ENCODE assay signal across 18 cellular contexts in genomic region chr12:83042441-83043215, GRCh38.
DNase-seq lines count a peak whose midpoint lies in the region; ATAC-seq and TF ChIP-seq lines count a peak whose summit lies in the region.
"Had no signal": no experiment of that assay in that cellular context is flagged by ENCODE, and none has a peak within 500 bp of the region (broad histone marks: within the 10 kb centered on the region; RNA-seq: fewer than 3 reads in every experiment).

No MANE protein-coding gene starts in this region.

- H3K4me3 Mint-ChIP-seq in WTC11 (no peak overlapping the region), HFFc6 (no peak overlapping the region)
- H3K4me3 Mint-ChIP-seq: activated naive CD8-positive, alpha-beta T cell treated with anti-CD3 and anti-CD28 coated beads, Interleukin-2, amount 10 ng/mL, durations not matched to agents 7 days and 5 days; activated T-cell treated with anti-CD3 and anti-CD28 coated beads, Interleukin-2, amount 50 U/mL, for 24 hours; natural killer cell treated with Interleukin-12 subunit alpha and Interleukin-12 subunit beta and Interleukin-15 and Interleukin-18, amount 100 ng/mL, for 72 hours had no signal

- H3K14ac ChIP-seq in trophoblast cell (ENCODE audit: low read length), result no peak overlapping the region

- no peak overlapping the region for H3K23ac ChIP-seq in trophoblast cell (ENCODE audit: low read length)

- no peak overlapping the region for H2AFZ ChIP-seq in trophoblast cell (ENCODE audit: insufficient read depth, low read length, poor library complexity)

- in situ Hi-C loops in G401 (cut with HindIII; ENCODE audit: low sequenced_read_pairs), result no loop called here

- no CpG with 5 or more reads among the region's 9 CpGs for WGBS in trophoblast cell (ENCODE audit: extremely low coverage, insufficient coverage, insufficient read length)

- H2BK120ac ChIP-seq in trophoblast cell (ENCODE audit: insufficient read depth, low read length, poor library complexity), result no peak overlapping the region

- no peak overlapping the region for H2AK5ac ChIP-seq in trophoblast cell (ENCODE audit: low read length)

- H4K8ac ChIP-seq in trophoblast cell (ENCODE audit: low read depth, low read length), result no peak overlapping the region

- no peaks in the 10 kb centered on the region for H3K27me3 ChIP-seq in trophoblast cell (ENCODE audit: insufficient read depth, low read length)
- H3K27me3 ChIP-seq: BLaER1 had no signal

- no peaks in the 10 kb centered on the region for H3K36me3 ChIP-seq in trophoblast cell (ENCODE audit: control insufficient read depth in 1 of 2, insufficient read depth in 2 of 2, low read length in 2 of 2)
- H3K36me3 ChIP-seq: BLaER1 had no signal

- no peak overlapping the region for H2BK5ac ChIP-seq in trophoblast cell (ENCODE audit: low read depth, low read length, poor library complexity)

- no peak overlapping the region for H3K18ac ChIP-seq in trophoblast cell (ENCODE audit: low read length)

- H3K4ac ChIP-seq in trophoblast cell (ENCODE audit: low read depth, low read length), result no peak overlapping the region

- H3K4me1 Mint-ChIP-seq in WTC11 (peaks cover 18% of the 10 kb centered on the region), HFFc6 (ENCODE audit: low read depth) (no peaks in the 10 kb centered on the region)
- H3K4me1 Mint-ChIP-seq: activated naive CD8-positive, alpha-beta T cell treated with anti-CD3 and anti-CD28 coated beads, Interleukin-2, amount 10 ng/mL, durations not matched to agents 7 days and 5 days had no signal

- TF ChIP-seq CTCF in WTC11 (IDR thresholded peaks at IDR 0.05), result no peak
- no peak for TF ChIP-seq CTCF in fibroblast of villous mesenchyme (IDR thresholded peaks at IDR 0.05; ENCODE audit: insufficient read depth, low read depth, low read length)
- TF ChIP-seq CTCF in HFFc6 (IDR thresholded peaks at IDR 0.05), result no peak

- H3K36me3 Mint-ChIP-seq in WTC11 (no peaks in the 10 kb centered on the region), HFFc6 (ENCODE audit: low read depth) (no peaks in the 10 kb centered on the region)
- H3K36me3 Mint-ChIP-seq: activated naive CD8-positive, alpha-beta T cell treated with anti-CD3 and anti-CD28 coated beads, Interleukin-2, amount 10 ng/mL, durations not matched to agents 7 days and 5 days; natural killer cell treated with Interleukin-12 subunit alpha and Interleukin-12 subunit beta and Interleukin-15 and Interleukin-18, amount 100 ng/mL, for 72 hours had no signal

- no peak overlapping the region for H3K9ac ChIP-seq in trophoblast cell (ENCODE audit: low read length)
- H3K9ac ChIP-seq: BLaER1 had no signal

- H3K9me3 ChIP-seq in trophoblast cell (ENCODE audit: insufficient read depth, low read depth, low read length), result no peaks in the 10 kb centered on the region
- H3K9me3 ChIP-seq: BLaER1 had no signal

- no peak overlapping the region for H2BK12ac ChIP-seq in trophoblast cell (ENCODE audit: low read length)

- H3K27me3 Mint-ChIP-seq in WTC11 (ENCODE audit: low read depth) (no peaks in the 10 kb centered on the region), HFFc6 (ENCODE audit: insufficient read depth) (no peaks in the 10 kb centered on the region)
- H3K27me3 Mint-ChIP-seq: activated naive CD8-positive, alpha-beta T cell treated with anti-CD3 and anti-CD28 coated beads, Interleukin-2, amount 10 ng/mL, durations not matched to agents 7 days and 5 days; activated T-cell treated with anti-CD3 and anti-CD28 coated beads, Interleukin-2, amount 50 U/mL, for 24 hours; natural killer cell treated with Interleukin-12 subunit alpha and Interleukin-12 subunit beta and Interleukin-15 and Interleukin-18, amount 100 ng/mL, for 72 hours had no signal

- peak; percentile 39; the same call in 1 of the 2 replicates for ATAC-seq in WTC11
- ATAC-seq in GM18511 (IDR thresholded peaks at IDR 0.05; ENCODE audit: unreplicated experiment), result no peak
- ATAC-seq: left colon; natural killer cell treated with Interleukin-12 subunit alpha and Interleukin-12 subunit beta and Interleukin-15 and Interleukin-18, amount 100 ng/mL, for 72 hours had no signal

- H4K91ac ChIP-seq in trophoblast cell (ENCODE audit: low read depth, low read length), result no peak overlapping the region

- H3K4me2 ChIP-seq in trophoblast cell (ENCODE audit: low read length), result no peak overlapping the region
- H3K4me2 ChIP-seq: BLaER1 had no signal

- peaks cover 0 to 8% of the 10 kb centered on the region in 2 experiments for H3K4me1 ChIP-seq in trophoblast cell (ENCODE audit: control insufficient read depth in 1 of 2, insufficient read depth in 2 of 2, low read length in 2 of 2)
- H3K4me1 ChIP-seq: BLaER1 had no signal

- no peak overlapping the region for H4K12ac ChIP-seq in trophoblast cell (ENCODE audit: low read depth, low read length)

- H3K27ac ChIP-seq in trophoblast cell (ENCODE audit: low read depth, low read length), result peak overlapping the region; percentile 39
- H3K27ac ChIP-seq: BLaER1, coronary artery had no signal

- peak overlapping the region; percentile 37 for H3K27ac Mint-ChIP-seq in WTC11
- H3K27ac Mint-ChIP-seq in HFFc6, result no peak overlapping the region
- H3K27ac Mint-ChIP-seq: activated naive CD8-positive, alpha-beta T cell treated with anti-CD3 and anti-CD28 coated beads, Interleukin-2, amount 10 ng/mL, durations not matched to agents 7 days and 5 days; activated T-cell treated with anti-CD3 and anti-CD28 coated beads, Interleukin-2, amount 50 U/mL, for 24 hours; natural killer cell treated with Interleukin-12 subunit alpha and Interleukin-12 subunit beta and Interleukin-15 and Interleukin-18, amount 100 ng/mL, for 72 hours had no signal

- CTCF ChIA-PET in WTC11 (lab: Charles Lee), result no interaction called here

- POLR2A ChIA-PET in WTC11 (lab: Charles Lee), result no interaction called here

- no peaks in the 10 kb centered on the region for H3K9me3 Mint-ChIP-seq in WTC11
- H3K9me3 Mint-ChIP-seq in HFFc6, result peaks cover 31% of the 10 kb centered on the region
- H3K9me3 Mint-ChIP-seq: activated naive CD8-positive, alpha-beta T cell treated with anti-CD3 and anti-CD28 coated beads, Interleukin-2, amount 10 ng/mL, durations not matched to agents 7 days and 5 days; activated T-cell treated with anti-CD3 and anti-CD28 coated beads, Interleukin-2, amount 50 U/mL, for 24 hours had no signal

- no peaks in the 10 kb centered on the region for H3K79me1 ChIP-seq in trophoblast cell (ENCODE audit: low read length)

- no peaks in the 10 kb centered on the region for H3K79me2 ChIP-seq in trophoblast cell (ENCODE audit: control insufficient read depth, insufficient read depth, low read length, poor library complexity)

- H3K4me3 ChIP-seq in fibroblast of villous mesenchyme (ENCODE audit: low read depth, low read length) (no peak overlapping the region), trophoblast cell (ENCODE audit: low read depth, low read length) (no peak overlapping the region)
- H3K4me3 ChIP-seq: BLaER1, coronary artery had no signal

- DNase-seq in G401 (ENCODE audit: low spot score), result peak; percentile 91
- no peak for DNase-seq in WTC11 (ENCODE audit: low spot score)
- peak; percentile 4 for DNase-seq in fibroblast of villous mesenchyme (ENCODE audit: low read depth)
- peak in 1 of 2 donors; percentile 15 for DNase-seq in trophoblast cell
- DNase-seq in stimulated activated CD4-positive, alpha-beta T cell treated with anti-CD3 and anti-CD28 coated beads, Interleukin-2, amount 100 ng/mL, for 24 hours, result no peak
- no peak for DNase-seq in HFFc6
- no peak for DNase-seq in NCI-H1694 (lab: John Stamatoyannopoulos, UW)
- DNase-seq: activated CD4-positive, alpha-beta T cell treated with anti-CD3 and anti-CD28 coated beads for 48 hours; activated naive CD8-positive, alpha-beta T cell treated with anti-CD3 and anti-CD28 coated beads, Interleukin-2, amount 10 ng/mL, durations not matched to agents 7 days and 5 days; activated T-cell treated with anti-CD3 and anti-CD28 coated beads, Interleukin-2, amount 50 U/mL, for 24 hours; erythroblast; left colon; SHP77 treated with DMSO at 0.1 percent for 48 hours; T1000 had no signal

TF ChIP-seq in WTC11, 78 proteins besides CTCF, POLR2A, EP300 and RAD21 (continues in another document):
- TF ChIP-seq HMGXB4 (CRISPR knock-in tag; IDR thresholded peaks at IDR 0.05) (no peak), ZNF219 (CRISPR knock-in tag; IDR thresholded peaks at IDR 0.05; ENCODE audit: borderline replicate concordance) (no peak), ZNF396 (CRISPR knock-in tag; IDR thresholded peaks at IDR 0.05; ENCODE audit: borderline replicate concordance) (no peak), ZNF317 (CRISPR knock-in tag; IDR thresholded peaks at IDR 0.05; ENCODE audit: borderline replicate concordance, low read depth) (no peak), ZMAT4 (CRISPR knock-in tag; IDR thresholded peaks at IDR 0.05) (no peak)

Comparison
In these comparisons a context has a peak if more than half of its experiments do, and no peak if none do; other contexts are left out.
1. DNase-seq: peak in G401 (single experiment) and fibroblast of villous mesenchyme (single experiment); none in WTC11 (single experiment), stimulated activated CD4-positive, alpha-beta T cell treated with anti-CD3 and anti-CD28 coated beads, Interleukin-2, amount 100 ng/mL, for 24 hours (0 of 2), HFFc6 (single experiment) and NCI-H1694 (single experiment).